Comparison of ENCODE assay signal across 30 cellular contexts in the genomic region with DNA sequence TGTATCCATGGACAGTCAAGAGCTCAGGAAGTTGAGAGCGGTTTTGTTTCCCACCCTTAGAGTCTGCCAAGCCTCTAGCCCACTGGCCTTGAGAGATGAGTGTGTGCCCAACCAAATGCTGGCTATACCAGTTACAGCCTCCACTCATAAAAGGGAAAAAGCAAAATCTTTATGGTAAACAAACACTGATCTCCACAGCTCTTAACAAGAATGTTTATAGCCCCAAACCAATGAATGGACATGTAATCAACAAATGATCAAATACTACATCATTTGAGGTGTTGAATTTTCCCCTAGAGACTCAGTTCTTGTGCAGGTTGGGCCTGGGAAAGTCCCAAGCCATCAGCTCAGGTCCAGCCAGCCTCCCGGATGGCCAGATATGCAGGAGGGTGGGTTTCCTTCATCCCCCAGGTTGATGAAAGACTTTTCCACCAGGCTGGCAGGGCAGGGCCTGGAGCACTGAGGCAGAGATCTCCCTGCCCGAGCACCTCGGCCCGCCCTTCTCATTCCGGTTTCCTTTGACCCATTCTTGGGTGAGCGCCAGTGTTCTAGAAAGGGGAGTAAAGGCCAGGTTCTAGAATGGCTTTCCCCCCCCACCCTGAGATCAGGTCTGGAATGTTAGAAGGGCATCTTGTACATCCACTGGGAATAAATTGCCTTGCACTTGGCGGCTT. TPM values are rescaled to one million over a fixed set of nuclear protein-coding genes. Genes with fewer than 3 reads are reported as not detected.
"Had no signal": no experiment of that assay in that cellular context is flagged by ENCODE, and none has a peak within 500 bp of the region (broad histone marks: within the 10 kb centered on the region; RNA-seq: fewer than 3 reads in every experiment).

No MANE protein-coding gene starts in this region.

- H3K27me3 ChIP-seq: adrenal gland, breast epithelium, spleen, testis, vagina had no signal

- H3K36me3 Mint-ChIP-seq: T-cell had no signal

- H3K27ac Mint-ChIP-seq: activated CD4-positive, alpha-beta T cell treated with anti-CD3 and anti-CD28 coated beads, Interleukin-2, amount 10 ng/mL, durations not matched to agents 7 days and 5 days; activated CD8-positive, alpha-beta T cell treated with anti-CD3 and anti-CD28 coated beads, Interleukin-2, amount 10 ng/mL, durations not matched to agents 7 days and 5 days; activated naive CD8-positive, alpha-beta T cell; progenitor cell of endocrine pancreas; T-cell; T-helper 2 cell treated with Interferon-gamma antibody and Interleukin-4, amounts not matched to agents 5 μg/mL and 100 μg/mL, for 36 hours had no signal

- H3K9me3 Mint-ChIP-seq: activated CD4-positive, alpha-beta T cell treated with anti-CD3 and anti-CD28 coated beads, Interleukin-2, amount 10 ng/mL, durations not matched to agents 7 days and 5 days; T-cell; T-helper 2 cell treated with Interferon-gamma antibody and Interleukin-4, amounts not matched to agents 5 μg/mL and 100 μg/mL, for 36 hours had no signal

- H3K4me1 ChIP-seq: breast epithelium had no signal

- H3K4me3 Mint-ChIP-seq: activated CD4-positive, alpha-beta T cell treated with anti-CD3 and anti-CD28 coated beads, Interleukin-2, amount 10 ng/mL, durations not matched to agents 7 days and 5 days; activated CD8-positive, alpha-beta T cell treated with anti-CD3 and anti-CD28 coated beads, Interleukin-2, amount 10 ng/mL, durations not matched to agents 7 days and 5 days; activated naive CD8-positive, alpha-beta T cell; T-cell; T-helper 2 cell treated with Interferon-gamma antibody and Interleukin-4, amounts not matched to agents 5 μg/mL and 100 μg/mL, for 36 hours had no signal

- H3K27ac ChIP-seq: adrenal gland, testis, vagina, VCaP had no signal

- DNase-seq: activated CD4-positive, alpha-beta T cell treated with anti-CD3 and anti-CD28 coated beads, Interleukin-2, amount 10 ng/mL, durations not matched to agents 7 days and 5 days; activated CD8-positive, alpha-beta T cell treated with anti-CD3 and anti-CD28 coated beads, Interleukin-2, amount 10 ng/mL, durations not matched to agents 7 days and 5 days; activated gamma-delta T cell treated with Interleukin-2 at 50 U/mL for 16 hours; activated T-cell treated with anti-CD3 and anti-CD28 coated beads, Interleukin-2, amount 50 U/mL, for 1 hour; cortex of kidney; glutamatergic neuron; hippocampal formation; left ventricle myocardium superior; mammary epithelial cell; retina; spleen; stimulated activated CD4-positive, alpha-beta T cell treated with anti-CD3 and anti-CD28 coated beads, Interleukin-4, amount 100 ng/mL, for 1 hour; stimulated activated naive CD4-positive, alpha-beta T cell; T-cell; testis; trophoblast cell had no signal

- H3K36me3 ChIP-seq: adrenal gland, breast epithelium, spleen, vagina had no signal

- H3K9me3 ChIP-seq: adrenal gland, breast epithelium, mucosa of descending colon, spleen, testis, vagina had no signal

- H3K4me3 ChIP-seq: adrenal gland, breast epithelium, mucosa of descending colon, spleen, testis, vagina had no signal

- FAIRE-seq: astrocyte, endometrium, frontal cortex, islet of Langerhans had no signal

RNA-seq across cellular contexts. Expression of a gene that starts 12.2 kb away (rescaled TPM):
- total RNA-seq: activated CD4-positive, alpha-beta T cell treated with anti-CD3 and anti-CD28 coated beads, Interleukin-2, amount 10 ng/mL, durations not matched to agents 7 days and 5 days; activated CD8-positive, alpha-beta T cell treated with anti-CD3 and anti-CD28 coated beads, Interleukin-2, amount 10 ng/mL, durations not matched to agents 7 days and 5 days; astrocyte; esophagus mucosa; progenitor cell of endocrine pancreas; T-cell; vagina had no signal
- polyA plus RNA-seq: mammary epithelial cell, neural cell had no signal

RNA-seq across cellular contexts. Expression of a gene that starts 55.5 kb away (rescaled TPM):
- total RNA-seq: activated CD4-positive, alpha-beta T cell treated with anti-CD3 and anti-CD28 coated beads, Interleukin-2, amount 10 ng/mL, durations not matched to agents 7 days and 5 days; activated CD8-positive, alpha-beta T cell treated with anti-CD3 and anti-CD28 coated beads, Interleukin-2, amount 10 ng/mL, durations not matched to agents 7 days and 5 days; astrocyte; mammary epithelial cell; progenitor cell of endocrine pancreas; spleen; T-cell; vagina had no signal
- polyA plus RNA-seq: mammary epithelial cell, neural cell had no signal
